Comparison of ENCODE assay signal across 11 cellular contexts in the genomic region with DNA sequence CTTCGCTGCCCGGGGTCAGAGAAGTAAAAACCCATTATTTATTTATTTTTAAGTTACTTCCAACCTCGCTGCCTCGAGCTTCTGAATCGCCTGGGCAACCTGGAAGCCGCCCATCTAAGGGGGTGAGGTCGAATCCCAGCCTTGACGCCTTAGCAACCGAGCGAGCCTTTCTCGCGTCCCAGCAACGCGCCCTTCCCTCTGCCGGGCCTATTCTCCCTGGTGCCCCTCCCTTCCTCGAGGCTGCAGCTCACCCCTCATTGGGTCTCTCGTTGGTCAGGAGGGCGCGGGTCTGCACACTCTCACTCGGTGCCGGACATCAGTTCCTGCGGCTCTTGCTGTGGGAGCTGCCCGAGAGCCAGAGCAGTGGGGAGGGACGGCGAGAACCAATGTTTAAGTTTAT. TPM values are rescaled to one million over a fixed set of nuclear protein-coding genes. Genes with fewer than 3 reads are reported as not detected.
A peak's percentile ranks its signal among the peaks of the same experiment; 100 is the strongest.
DNase-seq lines count a peak whose midpoint lies in the region; ATAC-seq and TF ChIP-seq lines count a peak whose summit lies in the region.
"Had no signal": no experiment of that assay in that cellular context is flagged by ENCODE, and none has a peak within 500 bp of the region (broad histone marks: within the 10 kb centered on the region; RNA-seq: fewer than 3 reads in every experiment).

Gene CCDC81, plus strand, starts transcription at position 302 of the 400 bp plus-strand sequence. CDS start 277 bp downstream, outside the sequence.

- WGBS in GM23248 (ENCODE audit: low coverage in 1 of 2, low lambda C conversion rate in 2 of 2, missing lambda C conversion rate in 2 of 2), 2 experiments, result 10 to 12% methylated on average over 25 of the region's 25 CpGs

- no peak within 1 kb of the TSS for H3K9ac ChIP-seq in GM23248
- H3K9ac ChIP-seq: KMS-11 had no signal

- no peaks in the 10 kb centered on the region for H3F3A ChIP-seq in GM23248 (ENCODE audit: insufficient read depth)

- no peaks in the 10 kb centered on the region for H3K36me3 ChIP-seq in GM23248 (ENCODE audit: low read depth)

- H2AFZ ChIP-seq in GM23248, result peak within 1 kb of the TSS; percentile 79

- TF ChIP-seq CTCF in dorsolateral prefrontal cortex (IDR thresholded peaks at IDR 0.05 in 54 of 56, conservative IDR thresholded peaks at IDR 0.05 in 2 of 56; ENCODE audit: low read depth in 1 of 56, partially characterized antibody in 56 of 56), result no peak

- H3K4me1 ChIP-seq in GM23248 (ENCODE audit: insufficient read depth), result 0 out of 2 replicates have a peak, but pooled peaks cover 7% of the 10 kb centered on the region

- H3K27me3 ChIP-seq in GM23248 (replicated peaks; ENCODE audit: insufficient read depth), result no peaks in the 10 kb centered on the region
- H3K27me3 ChIP-seq in dorsolateral prefrontal cortex, result peaks cover 0 to 4% (median 0%) of the 10 kb centered on the region in 45 donors

- no peaks in the 10 kb centered on the region for H3K9me2 ChIP-seq in GM23248 (ENCODE audit: insufficient read depth)

- ATAC-seq in HG02885 (IDR thresholded peaks at IDR 0.05; ENCODE audit: poor library complexity, unreplicated experiment) (no peak), HG02571 (IDR thresholded peaks at IDR 0.05; ENCODE audit: unreplicated experiment) (no peak)

- in situ Hi-C loops in GM23248 (cut with MboI), result no loop called here

- peak; percentile 33 for DNase-seq in GM23248
- no peak for DNase-seq in dorsolateral prefrontal cortex
- peak; percentile 92 for DNase-seq in iPS-NIHi7 (ENCODE audit: extremely low spot score)
- peak; percentile 75 for DNase-seq in retina
- DNase-seq in T-helper 1 cell, result no peak
- no peak for DNase-seq in DMS 273 (lab: John Stamatoyannopoulos, UW; ENCODE audit: unreplicated experiment)
- DNase-seq: activated CD4-positive, CD25-positive, alpha-beta regulatory T cell; Caco-2 had no signal

- peak within 1 kb of the TSS; percentile 55 for H3K4me3 ChIP-seq in GM23248
- H3K4me3 ChIP-seq in dorsolateral prefrontal cortex, result peak within 1 kb of the TSS in 45 of 59 donors; percentile 7 to 54 (median 32)

- H4K20me1 ChIP-seq in GM23248 (ENCODE audit: insufficient read depth), result no peaks in the 10 kb centered on the region

- H3K27ac ChIP-seq in GM23248 (no peak within 1 kb of the TSS), dorsolateral prefrontal cortex (no peak within 1 kb of the TSS)
- H3K27ac ChIP-seq: KMS-11 had no signal

- intact Hi-C loops in dorsolateral prefrontal cortex (cut with DNase I), result no loop called here

- H3K9me3 ChIP-seq in GM23248 (ENCODE audit: low read depth), result no peaks in the 10 kb centered on the region

- H3K4me2 ChIP-seq in GM23248 (ENCODE audit: unreplicated experiment), result peak within 1 kb of the TSS; percentile 69
- H3K4me2 ChIP-seq: KMS-11 had no signal

- H3K79me2 ChIP-seq in GM23248 (ENCODE audit: insufficient read depth), result no peaks in the 10 kb centered on the region

RNA-seq across cellular contexts. Expression of gene CCDC81, which starts in this region (rescaled TPM):
- total RNA-seq in GM23248 (2014; rRNA removed; shearing (Covaris generic)), result under 0.01 and 0.13 TPM in 2 replicates
- polyA plus RNA-seq in GM23248 (2016; fragmentation: Nextera tagmentation; extraction: Ambion mirVana), result 0.49 TPM in 1 of 2 replicates, not detected in the other
- total RNA-seq in dorsolateral prefrontal cortex, result 1 to 10 TPM in 110 of 120 experiments, under 1 TPM in 10; 0.35 to 8.6 (median 2.1) TPM

Comparison
In these comparisons a context has a peak if more than half of its experiments do, and no peak if none do; other contexts are left out.
1. Peak in DNase-seq, H3K4me3 ChIP-seq and H3K4me2 ChIP-seq in GM23248; RNA of the gene not detected or under 1 TPM.
2. DNase-seq: peak in iPS-NIHi7 (single experiment) and retina (single experiment); none in dorsolateral prefrontal cortex (0 of 10), T-helper 1 cell (0 of 5) and DMS 273 (single experiment).